In the genomic region with DNA sequence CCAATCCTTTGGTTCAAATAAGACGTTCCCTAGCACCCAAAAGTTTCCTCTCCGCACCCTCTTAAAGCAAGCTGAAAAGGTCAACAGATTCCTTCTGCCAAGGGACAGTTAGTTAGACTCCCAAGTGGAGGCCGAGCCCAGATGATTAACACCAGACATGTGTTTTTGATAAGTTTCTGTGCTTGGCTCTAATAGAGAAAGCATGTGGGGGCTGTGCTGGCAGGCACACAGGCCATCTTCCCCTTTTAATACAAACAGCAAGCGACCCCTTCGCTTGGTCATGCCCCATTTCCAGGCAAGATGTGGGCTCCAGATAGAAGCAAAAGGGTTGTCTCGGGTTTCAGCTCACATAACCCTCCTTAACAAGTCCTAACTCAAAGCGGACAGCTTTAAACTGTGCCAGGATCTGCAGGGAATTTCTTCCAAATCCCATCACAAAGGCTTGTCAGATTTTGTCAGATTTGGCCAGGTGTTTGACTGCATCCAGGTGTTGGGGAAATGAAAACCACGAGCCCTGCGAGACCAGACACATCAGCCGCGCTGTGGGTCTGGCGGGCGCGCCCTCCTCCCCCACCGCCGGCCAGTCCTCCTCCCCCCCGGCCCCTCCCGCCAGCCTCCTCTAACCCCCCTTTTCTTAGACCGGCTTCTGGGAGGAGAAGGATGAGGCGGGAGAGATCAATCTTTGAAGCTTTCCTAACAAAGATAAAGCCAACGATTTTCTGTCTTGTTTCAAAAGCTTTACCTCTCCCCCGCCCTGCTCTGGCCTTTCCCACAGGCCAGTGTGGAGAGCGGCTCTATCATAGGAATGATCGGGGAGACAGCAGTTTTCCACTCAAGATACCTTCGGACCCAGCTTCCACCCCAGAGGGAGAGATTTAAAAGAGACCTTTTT, we compare ENCODE assay signal across 1 cellular context.
TF ChIP-seq lines count a peak whose summit lies in the region.

No MANE protein-coding gene starts in this region.

TF ChIP-seq in IMR-90, 13 proteins besides CTCF, POLR2A, EP300 and RAD21 (continued from another document):
- TF ChIP-seq, protein P1, sequence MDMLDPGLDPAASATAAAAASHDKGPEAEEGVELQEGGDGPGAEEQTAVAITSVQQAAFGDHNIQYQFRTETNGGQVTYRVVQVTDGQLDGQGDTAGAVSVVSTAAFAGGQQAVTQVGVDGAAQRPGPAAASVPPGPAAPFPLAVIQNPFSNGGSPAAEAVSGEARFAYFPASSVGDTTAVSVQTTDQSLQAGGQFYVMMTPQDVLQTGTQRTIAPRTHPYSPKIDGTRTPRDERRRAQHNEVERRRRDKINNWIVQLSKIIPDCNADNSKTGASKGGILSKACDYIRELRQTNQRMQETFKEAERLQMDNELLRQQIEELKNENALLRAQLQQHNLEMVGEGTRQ (IDR thresholded peaks at IDR 0.05; ENCODE audit: low read depth, low read length): no peak
- TF ChIP-seq SMC3 (IDR thresholded peaks at IDR 0.05; ENCODE audit: low read depth, low read length): no peak
- TF ChIP-seq BHLHE40 (IDR thresholded peaks at IDR 0.05; ENCODE audit: low read depth, low read length): no peak
- TF ChIP-seq MAZ (IDR thresholded peaks at IDR 0.05; ENCODE audit: borderline replicate concordance, low read depth, low read length): no peak
- TF ChIP-seq, protein P2, sequence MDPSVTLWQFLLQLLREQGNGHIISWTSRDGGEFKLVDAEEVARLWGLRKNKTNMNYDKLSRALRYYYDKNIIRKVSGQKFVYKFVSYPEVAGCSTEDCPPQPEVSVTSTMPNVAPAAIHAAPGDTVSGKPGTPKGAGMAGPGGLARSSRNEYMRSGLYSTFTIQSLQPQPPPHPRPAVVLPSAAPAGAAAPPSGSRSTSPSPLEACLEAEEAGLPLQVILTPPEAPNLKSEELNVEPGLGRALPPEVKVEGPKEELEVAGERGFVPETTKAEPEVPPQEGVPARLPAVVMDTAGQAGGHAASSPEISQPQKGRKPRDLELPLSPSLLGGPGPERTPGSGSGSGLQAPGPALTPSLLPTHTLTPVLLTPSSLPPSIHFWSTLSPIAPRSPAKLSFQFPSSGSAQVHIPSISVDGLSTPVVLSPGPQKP (IDR thresholded peaks at IDR 0.05; ENCODE audit: borderline replicate concordance, low read depth, low read length): no peak
- TF ChIP-seq MXI1 (IDR thresholded peaks at IDR 0.05; ENCODE audit: borderline replicate concordance, low read depth, low read length): no peak
- no peak for TF ChIP-seq CHD1 (IDR thresholded peaks at IDR 0.05; ENCODE audit: low read depth, low read length)
- TF ChIP-seq MAFK (IDR thresholded peaks at IDR 0.05; ENCODE audit: low read depth, low read length): no peak
- TF ChIP-seq NFE2L2 (IDR thresholded peaks at IDR 0.05; ENCODE audit: low read depth, low read length): no peak
TF ChIP-seq in IMR-90: peak in this region for 0.
